Comparison of ENCODE assay signal across 28 cellular contexts in the genomic region with DNA sequence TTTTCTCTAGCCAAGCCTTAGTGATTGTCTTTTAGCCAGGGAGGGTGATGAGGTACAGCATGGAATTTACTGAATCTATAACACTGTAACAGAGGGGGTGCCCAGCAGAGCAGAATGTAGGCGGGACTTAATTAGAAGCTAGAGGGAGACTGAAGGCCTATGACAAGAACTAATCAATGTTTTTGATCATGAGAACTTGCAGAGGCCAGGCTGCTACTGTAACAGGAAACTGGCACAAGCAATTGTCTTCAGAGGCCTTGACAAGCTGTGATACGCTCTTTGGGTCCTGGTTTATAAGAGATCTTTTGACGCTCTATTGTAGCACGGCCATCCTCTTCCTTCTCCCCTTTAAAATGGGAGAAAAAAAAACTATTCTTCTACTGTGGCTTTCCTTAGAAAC.
"Had no signal": no experiment of that assay in that cellular context is flagged by ENCODE, and none has a peak within 500 bp of the region (broad histone marks: within the 10 kb centered on the region; RNA-seq: fewer than 3 reads in every experiment).

No MANE protein-coding gene starts in this region.

- ATAC-seq: activated CD4-positive, alpha-beta T cell treated with anti-CD3 and anti-CD28 coated beads for 36 hours; activated naive CD4-positive, alpha-beta T cell treated with anti-CD3 and anti-CD28 coated beads, Interleukin-2, amount 50 U/mL, for 72 hours; activated T-helper 17 cell treated with anti-CD3 and anti-CD28 coated beads, Interleukin-2, amount 50 U/mL, for 72 hours; left colon; lower lobe of right lung; naive thymus-derived CD8-positive, alpha-beta T cell; stimulated activated naive CD8-positive, alpha-beta T cell treated with anti-CD3 and anti-CD28 coated beads, Interleukin-15, Interleukin-2, amounts not matched to agents 100 U/mL and 50 U/mL, for 24 hours; upper lobe of right lung had no signal

- H3K27me3 ChIP-seq: brain microvascular endothelial cell, esophagus muscularis mucosa, right atrium auricular region, upper lobe of right lung had no signal

- H3K36me3 Mint-ChIP-seq: activated naive CD4-positive, alpha-beta T cell treated with anti-CD3 and anti-CD28 coated beads, Interleukin-2, amount 50 U/mL, for 72 hours had no signal

- H3K4me3 Mint-ChIP-seq: activated B cell treated with CpG ODN at 0.5 μM for 24 hours; activated CD4-positive, alpha-beta T cell treated with anti-CD3 and anti-CD28 coated beads for 36 hours; activated T-cell treated with anti-CD3 and anti-CD28 coated beads, Interleukin-2, amount 50 U/mL, for 24 hours; activated T-helper 17 cell treated with anti-CD3 and anti-CD28 coated beads, Interleukin-2, amount 50 U/mL, for 72 hours; central memory CD8-positive, alpha-beta T cell; naive thymus-derived CD8-positive, alpha-beta T cell; T-helper 1 cell treated with Interleukin-12 subunit alpha and Interleukin-12 subunit beta and Interleukin-4 antibody, amounts not matched to agents 30 μg/mL and 1 μg/mL, for 36 hours had no signal

- FAIRE-seq: colon, frontal cortex, keratinocyte had no signal

- H3K27me3 Mint-ChIP-seq: activated B cell treated with CpG ODN at 0.5 μM for 24 hours; activated CD4-positive, alpha-beta T cell treated with anti-CD3 and anti-CD28 coated beads for 36 hours; activated T-cell treated with anti-CD3 and anti-CD28 coated beads, Interleukin-2, amount 50 U/mL, for 24 hours; activated T-helper 17 cell treated with anti-CD3 and anti-CD28 coated beads, Interleukin-2, amount 50 U/mL, for 72 hours; central memory CD8-positive, alpha-beta T cell; naive thymus-derived CD8-positive, alpha-beta T cell; progenitor cell of endocrine pancreas had no signal

- H3K9me3 ChIP-seq: esophagus muscularis mucosa, lower lobe of right lung, right atrium auricular region, upper lobe of right lung had no signal

- H3K27ac Mint-ChIP-seq: activated B cell treated with CpG ODN at 0.5 μM for 24 hours; activated CD4-positive, alpha-beta T cell treated with anti-CD3 and anti-CD28 coated beads for 36 hours; activated naive CD4-positive, alpha-beta T cell treated with anti-CD3 and anti-CD28 coated beads, Interleukin-2, amount 50 U/mL, for 72 hours; activated T-cell treated with anti-CD3 and anti-CD28 coated beads, Interleukin-2, amount 50 U/mL, for 24 hours; activated T-helper 17 cell treated with anti-CD3 and anti-CD28 coated beads, Interleukin-2, amount 50 U/mL, for 72 hours; naive thymus-derived CD8-positive, alpha-beta T cell; progenitor cell of endocrine pancreas; T-helper 1 cell treated with Interleukin-12 subunit alpha and Interleukin-12 subunit beta and Interleukin-4 antibody, amounts not matched to agents 30 μg/mL and 1 μg/mL, for 36 hours had no signal

- H3K4me3 ChIP-seq: esophagus muscularis mucosa, lower lobe of right lung, right atrium auricular region, upper lobe of right lung had no signal

- H3K36me3 ChIP-seq: brain microvascular endothelial cell, esophagus muscularis mucosa, lower lobe of right lung, right atrium auricular region, upper lobe of right lung had no signal

- DNase-seq: activated B cell treated with CpG ODN at 0.5 μM for 24 hours; activated CD4-positive, alpha-beta T cell treated with anti-CD3 and anti-CD28 coated beads for 36 hours; activated CD4-positive, alpha-beta T cell treated with anti-CD3 and anti-CD28 coated beads, Interleukin-2, amount 50 U/mL, for 4 hours; activated CD8-positive, alpha-beta memory T cell treated with anti-CD3 and anti-CD28 coated beads for 24 hours; activated CD8-positive, alpha-beta memory T cell treated with anti-CD3 and anti-CD28 coated beads, Interleukin-2, amount 50 U/mL, for 4 hours; activated T-cell treated with anti-CD3 and anti-CD28 coated beads, Interleukin-2, amount 50 U/mL, for 24 hours; aorta; brain microvascular endothelial cell; effector memory CD4-positive, alpha-beta T cell; hypothalamus; left colon; lower lobe of right lung; naive thymus-derived CD8-positive, alpha-beta T cell; stimulated activated CD4-positive, alpha-beta T cell treated with anti-CD3 and anti-CD28 coated beads, Interleukin-12 subunit alpha, Interleukin-12 subunit beta, amount 100 ng/mL, for 4 hours; stimulated activated CD4-positive, alpha-beta T cell treated with anti-CD3 and anti-CD28 coated beads, Interleukin-4, amount 100 ng/mL, for 4 hours; stimulated activated naive CD8-positive, alpha-beta T cell treated with anti-CD3 and anti-CD28 coated beads, Interleukin-15, Interleukin-2, amounts not matched to agents 100 U/mL and 50 U/mL, for 24 hours; T1000; upper lobe of right lung had no signal

- H3K4me1 ChIP-seq: esophagus muscularis mucosa, lower lobe of right lung, right atrium auricular region, upper lobe of right lung had no signal

- H3K27ac ChIP-seq: brain microvascular endothelial cell, esophagus muscularis mucosa, lower lobe of right lung, right atrium auricular region, upper lobe of right lung had no signal

- H3K4me1 Mint-ChIP-seq: activated B cell treated with CpG ODN at 0.5 μM for 24 hours; activated CD4-positive, alpha-beta T cell treated with anti-CD3 and anti-CD28 coated beads for 36 hours; activated T-helper 17 cell treated with anti-CD3 and anti-CD28 coated beads, Interleukin-2, amount 50 U/mL, for 72 hours; central memory CD8-positive, alpha-beta T cell; naive thymus-derived CD8-positive, alpha-beta T cell had no signal
